Comparison of ENCODE assay signal across 28 cellular contexts in genomic region chr3:168197162-168197561, GRCh38.
"Had no signal": no experiment of that assay in that cellular context is flagged by ENCODE, and none has a peak within 500 bp of the region (broad histone marks: within the 10 kb centered on the region; RNA-seq: fewer than 3 reads in every experiment).

No MANE protein-coding gene starts in this region.

- H3K27me3 ChIP-seq: breast epithelium, foreskin keratinocyte, right lobe of liver, stomach, thyroid gland, upper lobe of left lung had no signal

- H3K4me3 Mint-ChIP-seq: activated CD4-positive, alpha-beta memory T cell treated with anti-CD3 and anti-CD28 coated beads for 36 hours; activated CD4-positive, alpha-beta T cell treated with anti-CD3 and anti-CD28 coated beads, Interleukin-2, amount 10 ng/mL, durations not matched to agents 24 days and 14 days; activated naive CD4-positive, alpha-beta T cell treated with anti-CD3 and anti-CD28 coated beads, Interleukin-2, amount 50 U/mL, for 24 hours; activated naive CD8-positive, alpha-beta T cell treated with anti-CD3 and anti-CD28 coated beads, Interleukin-2, amount 50 U/mL, for 24 hours; activated T-helper 17 cell treated with anti-CD3 and anti-CD28 coated beads, Interleukin-2, amount 50 U/mL, for 72 hours; central memory CD8-positive, alpha-beta T cell; dendritic cell treated with granulocyte-macrophage colony-stimulating factor and Interleukin-4, amounts not matched to agents 40 ng/mL and 50 ng/mL, for 4 days; endodermal cell; natural killer cell; stimulated activated effector memory CD8-positive, alpha-beta T cell treated with anti-CD3 and anti-CD28 coated beads, Interleukin-12 subunit alpha, Interleukin-12 subunit beta, amount 100 ng/mL, for 72 hours had no signal

- H3K27ac ChIP-seq: breast epithelium, foreskin keratinocyte, heart left ventricle, lower lobe of right lung, right lobe of liver, thyroid gland had no signal

- H3K27me3 Mint-ChIP-seq: activated CD4-positive, alpha-beta memory T cell treated with anti-CD3 and anti-CD28 coated beads for 36 hours; activated CD4-positive, alpha-beta T cell treated with anti-CD3 and anti-CD28 coated beads, Interleukin-2, amount 10 ng/mL, durations not matched to agents 24 days and 14 days; central memory CD8-positive, alpha-beta T cell; dendritic cell treated with granulocyte-macrophage colony-stimulating factor and Interleukin-4, amounts not matched to agents 40 ng/mL and 50 ng/mL, for 4 days had no signal

- DNase-seq: activated CD4-positive, alpha-beta memory T cell treated with anti-CD3 and anti-CD28 coated beads for 36 hours; activated CD4-positive, alpha-beta T cell treated with anti-CD3 and anti-CD28 coated beads, Interleukin-2, amount 10 ng/mL, durations not matched to agents 24 days and 14 days; activated CD4-positive, CD25-positive, alpha-beta regulatory T cell treated with anti-CD3 and anti-CD28 coated beads, Interleukin-2, amount 50 U/mL, for 72 hours; activated CD8-positive, alpha-beta memory T cell treated with anti-CD3 and anti-CD28 coated beads, Interleukin-2, amount 50 U/mL, for 4 hours; activated gamma-delta T cell treated with Interleukin-2 at 50 U/mL for 16 hours; activated naive CD8-positive, alpha-beta T cell treated with anti-CD3 and anti-CD28 coated beads, Interleukin-2, amount 50 U/mL, for 24 hours; activated T-cell treated with anti-CD3 and anti-CD28 coated beads, Interleukin-2, amount 50 U/mL, for 1 hour; amygdala; endodermal cell; foreskin keratinocyte; heart left ventricle; hypothalamus; kidney glomerular epithelial cell; lower lobe of right lung; mesendoderm; natural killer cell; right lobe of liver; stimulated activated CD4-positive, alpha-beta T cell treated with anti-CD3 and anti-CD28 coated beads, Interleukin-4, amount 100 ng/mL, for 1 hour; stomach; T-helper 2 cell; thyroid gland; upper lobe of left lung had no signal

- H3K9me3 Mint-ChIP-seq: activated CD4-positive, alpha-beta memory T cell treated with anti-CD3 and anti-CD28 coated beads for 36 hours; activated CD4-positive, alpha-beta T cell treated with anti-CD3 and anti-CD28 coated beads, Interleukin-2, amount 10 ng/mL, durations not matched to agents 24 days and 14 days; activated naive CD4-positive, alpha-beta T cell treated with anti-CD3 and anti-CD28 coated beads, Interleukin-2, amount 50 U/mL, for 24 hours; activated naive CD8-positive, alpha-beta T cell treated with anti-CD3 and anti-CD28 coated beads, Interleukin-2, amount 50 U/mL, for 24 hours; activated T-helper 17 cell treated with anti-CD3 and anti-CD28 coated beads, Interleukin-2, amount 50 U/mL, for 72 hours; central memory CD8-positive, alpha-beta T cell; dendritic cell treated with granulocyte-macrophage colony-stimulating factor and Interleukin-4, amounts not matched to agents 40 ng/mL and 50 ng/mL, for 4 days; endodermal cell; natural killer cell; stimulated activated effector memory CD8-positive, alpha-beta T cell treated with anti-CD3 and anti-CD28 coated beads, Interleukin-12 subunit alpha, Interleukin-12 subunit beta, amount 100 ng/mL, for 72 hours had no signal

- H3K27ac Mint-ChIP-seq: activated CD4-positive, alpha-beta memory T cell treated with anti-CD3 and anti-CD28 coated beads for 36 hours; activated CD4-positive, alpha-beta T cell treated with anti-CD3 and anti-CD28 coated beads, Interleukin-2, amount 10 ng/mL, durations not matched to agents 24 days and 14 days; activated naive CD4-positive, alpha-beta T cell treated with anti-CD3 and anti-CD28 coated beads, Interleukin-2, amount 50 U/mL, for 24 hours; activated naive CD8-positive, alpha-beta T cell treated with anti-CD3 and anti-CD28 coated beads, Interleukin-2, amount 50 U/mL, for 24 hours; activated T-helper 17 cell treated with anti-CD3 and anti-CD28 coated beads, Interleukin-2, amount 50 U/mL, for 72 hours; dendritic cell treated with granulocyte-macrophage colony-stimulating factor and Interleukin-4, amounts not matched to agents 40 ng/mL and 50 ng/mL, for 4 days; endodermal cell; natural killer cell; stimulated activated effector memory CD8-positive, alpha-beta T cell treated with anti-CD3 and anti-CD28 coated beads, Interleukin-12 subunit alpha, Interleukin-12 subunit beta, amount 100 ng/mL, for 72 hours had no signal

- H3K4me1 Mint-ChIP-seq: activated CD4-positive, alpha-beta T cell treated with anti-CD3 and anti-CD28 coated beads, Interleukin-2, amount 10 ng/mL, durations not matched to agents 24 days and 14 days; activated naive CD4-positive, alpha-beta T cell treated with anti-CD3 and anti-CD28 coated beads, Interleukin-2, amount 50 U/mL, for 24 hours; activated naive CD8-positive, alpha-beta T cell treated with anti-CD3 and anti-CD28 coated beads, Interleukin-2, amount 50 U/mL, for 24 hours; activated T-helper 17 cell treated with anti-CD3 and anti-CD28 coated beads, Interleukin-2, amount 50 U/mL, for 72 hours; central memory CD8-positive, alpha-beta T cell; stimulated activated effector memory CD8-positive, alpha-beta T cell treated with anti-CD3 and anti-CD28 coated beads, Interleukin-12 subunit alpha, Interleukin-12 subunit beta, amount 100 ng/mL, for 72 hours had no signal

- H3K9me3 ChIP-seq: breast epithelium, heart left ventricle, lower lobe of right lung, right lobe of liver, stomach, thyroid gland, upper lobe of left lung had no signal

- H3K4me1 ChIP-seq: breast epithelium, foreskin keratinocyte, heart left ventricle, lower lobe of right lung, right lobe of liver, upper lobe of left lung had no signal

- H3K36me3 ChIP-seq: breast epithelium, heart left ventricle, lower lobe of right lung, right lobe of liver, stomach, thyroid gland, upper lobe of left lung had no signal

- H3K4me3 ChIP-seq: breast epithelium, heart left ventricle, lower lobe of right lung, right lobe of liver, stomach, thyroid gland, upper lobe of left lung had no signal

- H3K36me3 Mint-ChIP-seq: activated CD4-positive, alpha-beta memory T cell treated with anti-CD3 and anti-CD28 coated beads for 36 hours; activated naive CD4-positive, alpha-beta T cell treated with anti-CD3 and anti-CD28 coated beads, Interleukin-2, amount 50 U/mL, for 24 hours; natural killer cell; stimulated activated effector memory CD8-positive, alpha-beta T cell treated with anti-CD3 and anti-CD28 coated beads, Interleukin-12 subunit alpha, Interleukin-12 subunit beta, amount 100 ng/mL, for 72 hours had no signal
